ENCODE assay signal across 8 cellular contexts in the genomic region with DNA sequence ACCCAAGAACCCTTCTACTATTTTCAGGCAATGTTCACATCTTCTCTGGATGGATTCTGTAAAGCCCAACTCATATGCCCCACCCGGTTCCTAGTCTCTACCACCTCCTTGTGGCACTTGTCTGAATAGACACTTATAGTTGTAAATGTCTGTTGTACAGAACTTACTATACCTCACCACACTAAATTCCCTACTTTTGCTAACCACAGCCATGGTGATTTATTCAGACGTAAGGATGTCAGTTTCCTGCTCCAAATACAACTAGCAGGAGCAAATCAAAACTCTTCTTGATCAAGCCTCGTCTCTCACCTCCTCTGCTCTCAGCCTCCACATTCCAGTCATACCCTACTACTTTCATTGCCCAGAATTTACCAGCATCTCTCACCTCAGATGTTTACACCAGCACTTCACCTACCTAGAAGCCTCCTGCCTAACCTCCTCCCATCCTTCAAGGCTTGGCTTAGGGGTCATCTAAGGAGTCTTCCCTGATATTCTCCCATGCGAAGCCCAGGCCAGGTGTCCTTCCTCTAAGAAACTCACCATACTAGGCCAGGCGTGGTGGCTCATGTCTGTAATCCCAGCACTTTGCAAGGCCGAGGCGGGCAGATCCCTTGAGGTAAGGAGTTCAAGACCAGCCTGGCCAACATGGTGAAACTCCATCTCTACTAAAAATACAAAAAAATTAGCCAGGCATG.
DNase-seq lines count a peak whose midpoint lies in the region; ATAC-seq and TF ChIP-seq lines count a peak whose summit lies in the region.

No MANE protein-coding gene starts in this region.

- H3K27me3 Mint-ChIP-seq in dendritic cell treated with granulocyte-macrophage colony-stimulating factor and Interleukin-4, amounts not matched to agents 40 ng/mL and 50 ng/mL, for 4 days: no peaks in the 10 kb centered on the region

- H3K4me3 ChIP-seq in mucosa of descending colon: no peak overlapping the region
- H3K4me3 ChIP-seq in effector memory CD4-positive, alpha-beta T cell (ENCODE audit: insufficient read depth, low read depth, low read length, poor library complexity, severe bottlenecking): no peak overlapping the region

- peak overlapping the region; percentile 0 for H3K4me3 Mint-ChIP-seq in dendritic cell treated with granulocyte-macrophage colony-stimulating factor and Interleukin-4, amounts not matched to agents 40 ng/mL and 50 ng/mL, for 4 days

- no peaks in the 10 kb centered on the region for H3K27me3 ChIP-seq in effector memory CD4-positive, alpha-beta T cell (replicated peaks; ENCODE audit: control insufficient read depth, insufficient read depth, low read length, poor library complexity, severe bottlenecking)

- H3K4me1 Mint-ChIP-seq in dendritic cell treated with granulocyte-macrophage colony-stimulating factor and Interleukin-4, amounts not matched to agents 40 ng/mL and 50 ng/mL, for 4 days (ENCODE audit: low read depth): peaks cover 75% of the 10 kb centered on the region

- no peaks in the 10 kb centered on the region for H3K36me3 Mint-ChIP-seq in dendritic cell treated with granulocyte-macrophage colony-stimulating factor and Interleukin-4, amounts not matched to agents 40 ng/mL and 50 ng/mL, for 4 days (ENCODE audit: low read depth)

- no peaks in the 10 kb centered on the region for H3K9me3 Mint-ChIP-seq in dendritic cell treated with granulocyte-macrophage colony-stimulating factor and Interleukin-4, amounts not matched to agents 40 ng/mL and 50 ng/mL, for 4 days

- intact Hi-C loops in dendritic cell treated with granulocyte-macrophage colony-stimulating factor and Interleukin-4, amounts not matched to agents 40 ng/mL and 50 ng/mL, for 4 days (cut with micrococcal nuclease): loop anchor here (1.0 to 10.0 kb wide), 5 partner anchors 17 to 206 kb away; a partner anchor contains a TSS
- intact Hi-C loops in mucosa of descending colon (cut with DNase I, micrococcal nuclease): loop anchor here (5.0 to 10.0 kb wide), 4 partner anchors 67 to 224 kb away; no protein-coding TSS in a partner anchor

- H3K9me3 ChIP-seq in mucosa of descending colon: no peaks in the 10 kb centered on the region
- no peaks in the 10 kb centered on the region for H3K9me3 ChIP-seq in effector memory CD4-positive, alpha-beta T cell (ENCODE audit: control insufficient read depth, low read length)

- H3K27ac Mint-ChIP-seq in dendritic cell treated with granulocyte-macrophage colony-stimulating factor and Interleukin-4, amounts not matched to agents 40 ng/mL and 50 ng/mL, for 4 days: peak overlapping the region; percentile 77

- peak; percentile 9 for TF ChIP-seq CTCF in mucosa of descending colon (IDR thresholded peaks at IDR 0.05)

- ATAC-seq in mucosa of descending colon (peak; percentile 84), HG03135 (IDR thresholded peaks at IDR 0.05; ENCODE audit: unreplicated experiment) (no peak)

- H3K4me1 ChIP-seq in mucosa of descending colon (ENCODE audit: low read depth): peaks cover 17% of the 10 kb centered on the region
- peaks cover 8% of the 10 kb centered on the region for H3K4me1 ChIP-seq in effector memory CD4-positive, alpha-beta T cell (ENCODE audit: control insufficient read depth, insufficient read depth, low read length, poor library complexity, severe bottlenecking)

- no peak overlapping the region for H3K27ac ChIP-seq in effector memory CD4-positive, alpha-beta T cell (ENCODE audit: insufficient read depth, low read length, poor library complexity, severe bottlenecking)

- peak; percentile 43 for DNase-seq in NCI-H510A treated with DMSO at 0.1 percent for 48 hours (lab: John Stamatoyannopoulos, UW)
- DNase-seq in NCI-H510A (lab: John Stamatoyannopoulos, UW): no peak
- peak; percentile 10 for DNase-seq in HPDE6-E6E7 (ENCODE audit: extremely low spot score)
- DNase-seq in SHP77 (lab: John Stamatoyannopoulos, UW): peak; percentile 6 to 17
- DNase-seq in mucosa of descending colon: peak in 1 of 3 donors; percentile 66
- DNase-seq in effector memory CD4-positive, alpha-beta T cell: no peak

- H3K36me3 ChIP-seq in mucosa of descending colon (ENCODE audit: low read depth): no peaks in the 10 kb centered on the region
- H3K36me3 ChIP-seq in effector memory CD4-positive, alpha-beta T cell (ENCODE audit: control insufficient read depth, insufficient read depth, low read length): no peaks in the 10 kb centered on the region

Comparison
In these comparisons a context has a peak if more than half of its experiments do, and no peak if none do; other contexts are left out.
1. DNase-seq: peak in NCI-H510A treated with DMSO at 0.1 percent for 48 hours (single experiment), HPDE6-E6E7 (single experiment) and SHP77 (2 of 2); none in NCI-H510A (single experiment) and effector memory CD4-positive, alpha-beta T cell (0 of 3).